19 cellular contexts compared by ENCODE assay signal in genomic region chr14:33859306-33859705, GRCh38.
A peak's percentile ranks its signal among the peaks of the same experiment; 100 is the strongest.
DNase-seq lines count a peak whose midpoint lies in the region; ATAC-seq, FAIRE-seq and TF ChIP-seq lines count a peak whose summit lies in the region.
"Had no signal": no experiment of that assay in that cellular context is flagged by ENCODE, and none has a peak within 500 bp of the region (broad histone marks: within the 10 kb centered on the region; RNA-seq: fewer than 3 reads in every experiment).

No MANE protein-coding gene starts in this region.

- no peak overlapping the region for H3K27ac Mint-ChIP-seq in activated CD8-positive, alpha-beta memory T cell treated with anti-CD3 and anti-CD28 coated beads, Interleukin-2, amount 10 ng/mL, durations not matched to agents 7 days and 5 days
- peak overlapping the region; percentile 85 for H3K27ac Mint-ChIP-seq in astrocyte (ENCODE audit: unreplicated experiment)
- H3K27ac Mint-ChIP-seq in activated naive CD8-positive, alpha-beta T cell treated with anti-CD3 and anti-CD28 coated beads, Interleukin-2, amount 50 U/mL, for 24 hours: no peak overlapping the region
- H3K27ac Mint-ChIP-seq: CD4-positive, alpha-beta T cell had no signal

- intact Hi-C loops in tibial artery (cut with DNase I; ENCODE audit: low total_unique reads): no loop called here

- no peak overlapping the region for H3K4me3 Mint-ChIP-seq in activated CD8-positive, alpha-beta memory T cell treated with anti-CD3 and anti-CD28 coated beads, Interleukin-2, amount 10 ng/mL, durations not matched to agents 7 days and 5 days
- no peak overlapping the region for H3K4me3 Mint-ChIP-seq in astrocyte (ENCODE audit: unreplicated experiment)
- H3K4me3 Mint-ChIP-seq in activated naive CD8-positive, alpha-beta T cell treated with anti-CD3 and anti-CD28 coated beads, Interleukin-2, amount 50 U/mL, for 24 hours: no peak overlapping the region
- H3K4me3 Mint-ChIP-seq: CD4-positive, alpha-beta T cell had no signal

- no peaks in the 10 kb centered on the region for H3K9me3 ChIP-seq in astrocyte (ENCODE audit: insufficient read depth, low read depth, low read length)
- H3K9me3 ChIP-seq in tibial artery: no peaks in the 10 kb centered on the region
- H3K9me3 ChIP-seq: BE2C, Peyer's patch had no signal

- H3K9me3 Mint-ChIP-seq in activated CD8-positive, alpha-beta memory T cell treated with anti-CD3 and anti-CD28 coated beads, Interleukin-2, amount 10 ng/mL, durations not matched to agents 7 days and 5 days (ENCODE audit: low read depth): no peaks in the 10 kb centered on the region
- H3K9me3 Mint-ChIP-seq in astrocyte (ENCODE audit: unreplicated experiment): peaks cover 3% of the 10 kb centered on the region
- H3K9me3 Mint-ChIP-seq in activated naive CD8-positive, alpha-beta T cell treated with anti-CD3 and anti-CD28 coated beads, Interleukin-2, amount 50 U/mL, for 24 hours: no peaks in the 10 kb centered on the region
- H3K9me3 Mint-ChIP-seq: CD4-positive, alpha-beta T cell had no signal

- H3K27ac ChIP-seq in astrocyte (ENCODE audit: low read depth, low read length) (no peak overlapping the region), foreskin keratinocyte (no peak overlapping the region), tibial artery (no peak overlapping the region)
- H3K27ac ChIP-seq: GM23248, Peyer's patch had no signal

- CTCF ChIA-PET in activated CD8-positive, alpha-beta memory T cell treated with anti-CD3 and anti-CD28 coated beads, Interleukin-2, amount 10 ng/mL, durations not matched to agents 7 days and 5 days (lab: Charles Lee): no interaction called here

- no peaks in the 10 kb centered on the region for H4K20me1 ChIP-seq in astrocyte (ENCODE audit: insufficient read depth, low read length)

- H3K27me3 ChIP-seq in astrocyte (ENCODE audit: insufficient read depth, low read length) (no peaks in the 10 kb centered on the region), foreskin keratinocyte (peaks cover 10% of the 10 kb centered on the region), tibial artery (no peaks in the 10 kb centered on the region)
- H3K27me3 ChIP-seq: BE2C, Peyer's patch had no signal

- no peak overlapping the region for H2AFZ ChIP-seq in astrocyte (ENCODE audit: low read depth, low read length)
- H2AFZ ChIP-seq: GM23248 had no signal

- peaks cover 21% of the 10 kb centered on the region for H3K4me1 Mint-ChIP-seq in activated CD8-positive, alpha-beta memory T cell treated with anti-CD3 and anti-CD28 coated beads, Interleukin-2, amount 10 ng/mL, durations not matched to agents 7 days and 5 days
- H3K4me1 Mint-ChIP-seq in astrocyte (ENCODE audit: low read depth, unreplicated experiment): peaks cover 31% of the 10 kb centered on the region
- H3K4me1 Mint-ChIP-seq in activated naive CD8-positive, alpha-beta T cell treated with anti-CD3 and anti-CD28 coated beads, Interleukin-2, amount 50 U/mL, for 24 hours: no peaks in the 10 kb centered on the region

- no peaks in the 10 kb centered on the region for H3K4me1 ChIP-seq in astrocyte (ENCODE audit: insufficient read depth, low read length)
- no peaks in the 10 kb centered on the region for H3K4me1 ChIP-seq in foreskin keratinocyte
- no peaks in the 10 kb centered on the region for H3K4me1 ChIP-seq in tibial artery
- H3K4me1 ChIP-seq: BE2C, Peyer's patch had no signal

- peak; percentile 23 for ATAC-seq in activated CD8-positive, alpha-beta memory T cell treated with anti-CD3 and anti-CD28 coated beads, Interleukin-2, amount 10 ng/mL, durations not matched to agents 7 days and 5 days
- peak; percentile 31 for ATAC-seq in foreskin keratinocyte
- no peak for ATAC-seq in activated naive CD8-positive, alpha-beta T cell treated with anti-CD3 and anti-CD28 coated beads, Interleukin-2, amount 50 U/mL, for 24 hours

- FAIRE-seq in astrocyte (lab: Jason Lieb, UNC): no peak

- H3K9ac ChIP-seq in astrocyte (ENCODE audit: low read length): no peak overlapping the region
- H3K9ac ChIP-seq: GM23248 had no signal

- no peaks in the 10 kb centered on the region for H3K79me2 ChIP-seq in astrocyte (ENCODE audit: insufficient read depth, low read length)

- H3K4me3 ChIP-seq in astrocyte (ENCODE audit: insufficient read depth, low read depth, low read length) (no peak overlapping the region), tibial artery (no peak overlapping the region)
- H3K4me3 ChIP-seq: GM23248, Peyer's patch had no signal

- no peaks in the 10 kb centered on the region for H3K27me3 Mint-ChIP-seq in activated CD8-positive, alpha-beta memory T cell treated with anti-CD3 and anti-CD28 coated beads, Interleukin-2, amount 10 ng/mL, durations not matched to agents 7 days and 5 days
- no peaks in the 10 kb centered on the region for H3K27me3 Mint-ChIP-seq in astrocyte (ENCODE audit: low read depth, unreplicated experiment)
- no peaks in the 10 kb centered on the region for H3K27me3 Mint-ChIP-seq in activated naive CD8-positive, alpha-beta T cell treated with anti-CD3 and anti-CD28 coated beads, Interleukin-2, amount 50 U/mL, for 24 hours
- H3K27me3 Mint-ChIP-seq: CD4-positive, alpha-beta T cell had no signal

- DNase-seq in activated CD8-positive, alpha-beta memory T cell treated with anti-CD3 and anti-CD28 coated beads, Interleukin-2, amount 10 ng/mL, durations not matched to agents 7 days and 5 days: no peak
- no peak for DNase-seq in activated CD8-positive, alpha-beta memory T cell treated with anti-CD3 and anti-CD28 coated beads for 24 hours
- peak; percentile 27 for DNase-seq in astrocyte (ENCODE audit: low read depth)
- DNase-seq in foreskin keratinocyte: no peak
- no peak for DNase-seq in activated naive CD8-positive, alpha-beta T cell treated with anti-CD3 and anti-CD28 coated beads, Interleukin-2, amount 50 U/mL, for 24 hours
- no peak for DNase-seq in tibial artery
- DNase-seq in occipital lobe (lab: John Stamatoyannopoulos, UW): no peak
- no peak for DNase-seq in stimulated activated CD4-positive, alpha-beta T cell treated with anti-CD3 and anti-CD28 coated beads, Interleukin-4, amount 100 ng/mL, for 4 hours
- DNase-seq: 8988T; BE2C; Calu3; CD4-positive, alpha-beta T cell; GM23248; HCEC 1CT; NCI-H2029; NCI-H2171; NCI-H510A; Peyer's patch; Right ventricle myocardium superior had no signal

- H3K4me2 ChIP-seq in astrocyte (ENCODE audit: low read length): no peak overlapping the region

- no peaks in the 10 kb centered on the region for H3K36me3 Mint-ChIP-seq in activated CD8-positive, alpha-beta memory T cell treated with anti-CD3 and anti-CD28 coated beads, Interleukin-2, amount 10 ng/mL, durations not matched to agents 7 days and 5 days
- H3K36me3 Mint-ChIP-seq in astrocyte (ENCODE audit: low read depth, unreplicated experiment): no peaks in the 10 kb centered on the region
- no peaks in the 10 kb centered on the region for H3K36me3 Mint-ChIP-seq in activated naive CD8-positive, alpha-beta T cell treated with anti-CD3 and anti-CD28 coated beads, Interleukin-2, amount 50 U/mL, for 24 hours (ENCODE audit: low read depth)

- H3K36me3 ChIP-seq in astrocyte (ENCODE audit: insufficient read depth, low read length): no peaks in the 10 kb centered on the region
- H3K36me3 ChIP-seq in tibial artery: no peaks in the 10 kb centered on the region
- H3K36me3 ChIP-seq: BE2C, Peyer's patch had no signal

- TF ChIP-seq CTCF in astrocyte (IDR thresholded peaks at IDR 0.05; ENCODE audit: insufficient read depth, low read depth, low read length) (no peak), foreskin keratinocyte (conservative IDR thresholded peaks at IDR 0.05) (no peak), tibial artery (IDR thresholded peaks at IDR 0.05) (no peak)
